ENCODE assay signal across 9 cellular contexts in the genomic region with DNA sequence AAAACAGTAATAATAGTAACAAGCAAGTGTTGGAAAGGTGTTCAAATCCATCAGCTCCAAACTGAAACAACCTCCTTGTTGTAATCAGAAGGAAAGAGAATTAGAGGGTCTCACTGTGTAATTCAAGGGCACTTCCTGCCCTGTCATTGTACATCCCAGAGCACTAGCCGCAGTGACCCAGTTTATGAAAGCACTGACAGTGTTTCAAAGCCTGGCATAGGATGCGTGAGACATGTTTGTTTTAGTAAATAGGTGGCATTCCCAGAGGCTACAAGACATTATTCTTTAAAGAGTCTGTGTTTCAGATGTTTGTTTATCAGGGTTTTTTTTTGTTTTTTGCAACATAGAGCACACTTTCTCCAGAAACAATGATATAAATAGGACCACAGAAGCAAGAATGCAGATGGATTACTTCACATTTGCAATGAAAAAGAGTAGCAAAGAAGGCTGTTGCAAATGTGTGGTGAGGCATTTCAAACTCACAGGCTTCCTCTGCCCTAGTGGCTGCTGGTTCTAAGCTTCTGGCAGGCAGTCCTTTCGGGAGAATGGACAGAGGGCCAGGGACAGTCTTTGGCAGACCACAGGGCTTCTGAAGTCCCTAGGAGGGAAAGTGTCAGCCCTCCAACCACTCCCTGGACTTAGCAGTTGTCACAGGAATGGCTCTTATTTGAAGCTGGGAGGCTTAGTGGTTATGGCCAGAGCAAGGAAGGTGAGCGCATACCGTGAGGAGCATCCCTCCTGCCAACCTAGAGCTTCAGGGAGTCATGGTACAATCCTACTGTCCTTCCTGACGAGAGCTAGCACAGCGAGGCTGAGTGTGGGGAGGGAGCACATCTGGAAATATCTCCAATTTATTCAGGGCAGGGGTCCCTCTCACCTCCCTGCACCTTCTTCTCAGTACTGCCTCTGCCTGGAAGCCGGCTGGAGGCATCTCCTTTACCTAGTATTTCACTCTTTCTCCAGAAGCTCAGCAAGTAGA. TPM values are rescaled to one million over a fixed set of nuclear protein-coding genes. Genes with fewer than 3 reads are reported as not detected.
DNase-seq lines count a peak whose midpoint lies in the region; ATAC-seq and TF ChIP-seq lines count a peak whose summit lies in the region.
"Had no signal": no experiment of that assay in that cellular context is flagged by ENCODE, and none has a peak within 500 bp of the region (broad histone marks: within the 10 kb centered on the region; RNA-seq: fewer than 3 reads in every experiment).

No MANE protein-coding gene starts in this region.

- no peak overlapping the region for H2BK5ac ChIP-seq in mesenchymal stem cell (ENCODE audit: low read depth, low read length, poor library complexity, severe bottlenecking)

- WGBS in mesenchymal stem cell = 57% methylated on average over 8 of the region's 8 CpGs

- intact Hi-C loops in CD8-positive, alpha-beta T cell (cut with DNase I, micrococcal nuclease) = loop anchor here in 1 of 2 experiments (2.0 kb wide), 1 partner anchor 30 kb away; no protein-coding TSS in a partner anchor

- H3K27me3 Mint-ChIP-seq in CD8-positive, alpha-beta T cell (ENCODE audit: low read depth) = no peaks in the 10 kb centered on the region

- H3K27ac ChIP-seq in CD8-positive, alpha-beta T cell (ENCODE audit: low read depth, low read length) = no peak overlapping the region
- H3K27ac ChIP-seq in SK-N-MC (peak overlapping the region; percentile 95), mesenchymal stem cell (ENCODE audit: low read length, poor library complexity, severe bottlenecking) (no peak overlapping the region)

- H3K9me3 ChIP-seq in CD8-positive, alpha-beta T cell (ENCODE audit: low read length) = no peaks in the 10 kb centered on the region
- H3K9me3 ChIP-seq in SK-N-MC (ENCODE audit: low read depth, low read length) (no peaks in the 10 kb centered on the region), mesenchymal stem cell (ENCODE audit: control insufficient read depth, low read length) (no peaks in the 10 kb centered on the region)
- H3K9me3 ChIP-seq: HAP-1 had no signal

- H2AFZ ChIP-seq in mesenchymal stem cell (ENCODE audit: low read depth, low read length) = no peak overlapping the region

- POLR2A ChIA-PET in CD8-positive, alpha-beta T cell (lab: Charles Lee) = interaction anchor here (1.0 to 2.0 kb wide), 3 partner anchors 12 to 517 kb away, joined by 3 to 6 read pairs (median 3); partner anchors contain the start of gene CCNL1

- H4K8ac ChIP-seq in mesenchymal stem cell (ENCODE audit: low read length) = peak overlapping the region; percentile 87

- no peaks in the 10 kb centered on the region for H3K9me3 Mint-ChIP-seq in CD8-positive, alpha-beta T cell

- H3K36me3 Mint-ChIP-seq in CD8-positive, alpha-beta T cell = no peaks in the 10 kb centered on the region

- peak overlapping the region; percentile 62 for H3K4me3 Mint-ChIP-seq in CD8-positive, alpha-beta T cell

- no peak overlapping the region for H2AK5ac ChIP-seq in mesenchymal stem cell (ENCODE audit: low read length, severe bottlenecking)

- DNase-seq in CD8-positive, alpha-beta T cell = no peak
- DNase-seq in SK-N-MC (ENCODE audit: low read depth, low spot score) (no peak), mesenchymal stem cell (peak; percentile 63), CD1c-positive myeloid dendritic cell (ENCODE audit: extremely low spot score) (no peak), mucosa of gallbladder (ENCODE audit: low spot score) (no peak)
- no peak for DNase-seq in stimulated activated CD4-positive, alpha-beta T cell treated with anti-CD3 and anti-CD28 coated beads, Interleukin-1b, Interleukin-23, amount 100 ng/mL, for 48 hours

- peak overlapping the region; percentile 49 to 75 for H2BK12ac ChIP-seq in mesenchymal stem cell (ENCODE audit: low read length in 2 of 2)

- no peak overlapping the region for H3K4me2 ChIP-seq in mesenchymal stem cell (ENCODE audit: low read length, poor library complexity, severe bottlenecking)

- H2BK120ac ChIP-seq in mesenchymal stem cell (ENCODE audit: low read depth, low read length) = peak overlapping the region; percentile 78

- TF ChIP-seq CTCF in CD8-positive, alpha-beta T cell (IDR thresholded peaks at IDR 0.05) = no peak

- no peak for ATAC-seq in CD8-positive, alpha-beta T cell
- peak; percentile 13 for ATAC-seq in GM21529 (IDR thresholded peaks at IDR 0.05; ENCODE audit: unreplicated experiment)
- no peak for ATAC-seq in HG02840 (IDR thresholded peaks at IDR 0.05; ENCODE audit: low FRiP score, unreplicated experiment)

- H3K4me1 ChIP-seq in CD8-positive, alpha-beta T cell (ENCODE audit: insufficient read depth, low read length) = peaks cover 17% of the 10 kb centered on the region
- H3K4me1 ChIP-seq in mesenchymal stem cell (ENCODE audit: control insufficient read depth, insufficient read depth, low read depth, low read length) = peaks cover 7% of the 10 kb centered on the region
- H3K4me1 ChIP-seq: HAP-1 had no signal

- peak overlapping the region; percentile 28 for H3K27ac Mint-ChIP-seq in CD8-positive, alpha-beta T cell

- H3K79me1 ChIP-seq in mesenchymal stem cell (replicated peaks; ENCODE audit: low read length, poor library complexity, severe bottlenecking) = no peaks in the 10 kb centered on the region

- H3K4ac ChIP-seq in mesenchymal stem cell (ENCODE audit: low read depth in 1 of 2, low read length in 2 of 2) = peak overlapping the region; percentile 13 to 75

- no peaks in the 10 kb centered on the region for H3K27me3 ChIP-seq in CD8-positive, alpha-beta T cell (ENCODE audit: insufficient read depth, low read length)
- H3K27me3 ChIP-seq in mesenchymal stem cell (ENCODE audit: control insufficient read depth in 1 of 2, insufficient read depth in 1 of 2, low read length in 2 of 2) = no peaks in the 10 kb centered on the region

- peaks cover 20% of the 10 kb centered on the region for H3K4me1 Mint-ChIP-seq in CD8-positive, alpha-beta T cell (ENCODE audit: low read depth)

- H3K23ac ChIP-seq in mesenchymal stem cell (ENCODE audit: low read length in 2 of 2) = no peak overlapping the region

- peak overlapping the region; percentile 73 for H2BK15ac ChIP-seq in mesenchymal stem cell (ENCODE audit: low read depth, poor library complexity, severe bottlenecking)

- H3K9ac ChIP-seq in SK-N-MC (ENCODE audit: insufficient read length) (peak overlapping the region; percentile 60), mesenchymal stem cell (ENCODE audit: low read length) (no peak overlapping the region)

- CTCF ChIA-PET in CD8-positive, alpha-beta T cell (lab: Charles Lee) = interaction anchor here (1.2 kb wide), 1 partner anchor 29 kb away, joined by 3 read pairs; no protein-coding TSS in a partner anchor

- H3K14ac ChIP-seq in mesenchymal stem cell (ENCODE audit: low read length in 2 of 2) = no peak overlapping the region

- peak overlapping the region; percentile 77 to 79 for H3K18ac ChIP-seq in mesenchymal stem cell (ENCODE audit: low read depth in 1 of 2, low read length in 2 of 2)

- no peak overlapping the region for H3K4me3 ChIP-seq in CD8-positive, alpha-beta T cell (ENCODE audit: low read depth, low read length)
- peak overlapping the region; percentile 77 for H3K4me3 ChIP-seq in SK-N-MC
- no peak overlapping the region for H3K4me3 ChIP-seq in mesenchymal stem cell (ENCODE audit: insufficient read depth in 1 of 2, low read depth in 1 of 2, low read length in 2 of 2)
- H3K4me3 ChIP-seq: HAP-1 had no signal

- H4K91ac ChIP-seq in mesenchymal stem cell (ENCODE audit: low read length) = peak overlapping the region; percentile 90

- no peaks in the 10 kb centered on the region for H3K36me3 ChIP-seq in CD8-positive, alpha-beta T cell (ENCODE audit: insufficient read depth, low read length)
- H3K36me3 ChIP-seq in SK-N-MC (ENCODE audit: insufficient read depth, low read length) = no peaks in the 10 kb centered on the region
- no peaks in the 10 kb centered on the region for H3K36me3 ChIP-seq in mesenchymal stem cell (ENCODE audit: control insufficient read depth in 1 of 2, insufficient read depth in 2 of 2, low read depth in 1 of 2, low read length in 2 of 2)
- H3K36me3 ChIP-seq: HAP-1 had no signal

RNA-seq across cellular contexts. Expression of gene TIPARP, which starts 31.4 kb away (rescaled TPM):
- 100 to 1,000 TPM; 265 to 268 TPM for total RNA-seq in CD8-positive, alpha-beta T cell
- polyA plus RNA-seq in mesenchymal stem cell (2013, experiment 1 of 2) = 6.3 TPM
- polyA plus RNA-seq in mesenchymal stem cell (2013, experiment 2 of 2) = 5.7 TPM
- total RNA-seq in mucosa of gallbladder = 28.5 TPM
